Comparison of ENCODE assay signal across 10 cellular contexts in genomic region chr13:51995677-51996551, GRCh38. TPM values are rescaled to one million over a fixed set of nuclear protein-coding genes. Genes with fewer than 3 reads are reported as not detected.
DNase-seq lines count a peak whose midpoint lies in the region; ATAC-seq and TF ChIP-seq lines count a peak whose summit lies in the region.
"Had no signal": no experiment of that assay in that cellular context is flagged by ENCODE, and none has a peak within 500 bp of the region (broad histone marks: within the 10 kb centered on the region; RNA-seq: fewer than 3 reads in every experiment).

No MANE protein-coding gene starts in this region.

- H3K27ac ChIP-seq in stomach smooth muscle (ENCODE audit: low read length) (peak overlapping the region; percentile 60), ascending aorta (peak overlapping the region in 1 of 2 donors; percentile 36)

- H3K4me3 Mint-ChIP-seq in brain, result peak overlapping the region in 4 of 5 experiments; percentile 61 to 80 (median 76)
- no peak overlapping the region for H3K4me3 Mint-ChIP-seq in activated CD4-positive, alpha-beta T cell treated with anti-CD3 and anti-CD28 coated beads for 36 hours
- H3K4me3 Mint-ChIP-seq: naive B cell had no signal

- POLR2A ChIA-PET in activated CD4-positive, alpha-beta T cell treated with anti-CD3 and anti-CD28 coated beads for 36 hours (lab: Charles Lee), result no interaction called here

- H3K4me1 Mint-ChIP-seq in brain, result peaks cover 61% of the 10 kb centered on the region
- H3K4me1 Mint-ChIP-seq in activated CD4-positive, alpha-beta T cell treated with anti-CD3 and anti-CD28 coated beads for 36 hours, result no peaks in the 10 kb centered on the region
- H3K4me1 Mint-ChIP-seq: naive B cell had no signal

- intact Hi-C loops in activated CD4-positive, alpha-beta T cell treated with anti-CD3 and anti-CD28 coated beads for 36 hours (cut with DNase I, micrococcal nuclease), result no loop called here
- intact Hi-C loops in ascending aorta (cut with DNase I), result no loop called here

- no peak for TF ChIP-seq CTCF in brain (conservative IDR thresholded peaks at IDR 0.05)
- peak; percentile 1 for TF ChIP-seq CTCF in kidney epithelial cell (IDR thresholded peaks at IDR 0.05; ENCODE audit: insufficient read depth, low read length, poor library complexity, severe bottlenecking)
- no peak for TF ChIP-seq CTCF in ascending aorta (IDR thresholded peaks at IDR 0.05)

- H3K9ac ChIP-seq in stomach smooth muscle (ENCODE audit: low read length in 2 of 2), result peak overlapping the region in 1 of 2 donors; percentile 36

- CTCF ChIA-PET in activated CD4-positive, alpha-beta T cell treated with anti-CD3 and anti-CD28 coated beads for 36 hours (lab: Charles Lee), result interaction anchor here (1.0 kb wide), 1 partner anchor 178 kb away, joined by 3 read pairs; no protein-coding TSS in a partner anchor

- H3K4me3 ChIP-seq in kidney epithelial cell (ENCODE audit: low read depth, low read length), result no peak overlapping the region
- peak overlapping the region; percentile 29 to 66 for H3K4me3 ChIP-seq in stomach smooth muscle (ENCODE audit: low read length in 2 of 2)
- H3K4me3 ChIP-seq in ascending aorta, result peak overlapping the region in 1 of 2 donors; percentile 34

- H3K36me3 ChIP-seq in kidney epithelial cell (ENCODE audit: control insufficient read depth, insufficient read depth, low read length), result no peaks in the 10 kb centered on the region
- H3K36me3 ChIP-seq in stomach smooth muscle (ENCODE audit: control insufficient read depth in 2 of 2, insufficient read depth in 2 of 2, low read length in 2 of 2), result no peaks in the 10 kb centered on the region
- H3K36me3 ChIP-seq in ascending aorta, result no peaks in the 10 kb centered on the region

- H3K27ac Mint-ChIP-seq in brain, result peak overlapping the region in 4 of 5 experiments; percentile 46 to 94 (median 87)
- no peak overlapping the region for H3K27ac Mint-ChIP-seq in activated CD4-positive, alpha-beta T cell treated with anti-CD3 and anti-CD28 coated beads for 36 hours
- H3K27ac Mint-ChIP-seq: naive B cell had no signal

- no peaks in the 10 kb centered on the region for H3K27me3 Mint-ChIP-seq in brain
- H3K27me3 Mint-ChIP-seq in activated CD4-positive, alpha-beta T cell treated with anti-CD3 and anti-CD28 coated beads for 36 hours, result peaks cover 4% of the 10 kb centered on the region

- H3K9me3 Mint-ChIP-seq in brain, result no peaks in the 10 kb centered on the region
- no peaks in the 10 kb centered on the region for H3K9me3 Mint-ChIP-seq in activated CD4-positive, alpha-beta T cell treated with anti-CD3 and anti-CD28 coated beads for 36 hours (ENCODE audit: low read depth)
- H3K9me3 Mint-ChIP-seq: naive B cell had no signal

- DNase-seq in NCI-H146 (lab: John Stamatoyannopoulos, UW) (peak; percentile 37), kidney epithelial cell (ENCODE audit: low read depth) (no peak), NAMALWA (ENCODE audit: low spot score) (no peak), ascending aorta (ENCODE audit: low spot score in 2 of 2) (no peak), NCI-H1436 treated with DMSO at 0.1 percent for 48 hours (lab: John Stamatoyannopoulos, UW) (no peak)
- DNase-seq in activated CD4-positive, alpha-beta T cell treated with anti-CD3 and anti-CD28 coated beads for 36 hours, result no peak
- DNase-seq: naive B cell, NCI-H2029 had no signal

- H3K27me3 ChIP-seq in kidney epithelial cell (ENCODE audit: control insufficient read depth, insufficient read depth, low read length), result peaks cover 3% of the 10 kb centered on the region
- H3K27me3 ChIP-seq in stomach smooth muscle (ENCODE audit: control insufficient read depth in 1 of 2, insufficient read depth in 2 of 2, low read length in 2 of 2), result no peaks in the 10 kb centered on the region
- H3K27me3 ChIP-seq in ascending aorta, result no peaks in the 10 kb centered on the region

- no peak for ATAC-seq in activated CD4-positive, alpha-beta T cell treated with anti-CD3 and anti-CD28 coated beads for 36 hours

- H3K9me3 ChIP-seq in stomach smooth muscle (ENCODE audit: control insufficient read depth in 2 of 2, low read length in 2 of 2) (no peaks in the 10 kb centered on the region), ascending aorta (no peaks in the 10 kb centered on the region)

- H3K36me3 Mint-ChIP-seq in brain, result peaks cover 3% of the 10 kb centered on the region
- no peaks in the 10 kb centered on the region for H3K36me3 Mint-ChIP-seq in activated CD4-positive, alpha-beta T cell treated with anti-CD3 and anti-CD28 coated beads for 36 hours (ENCODE audit: low read depth)
- H3K36me3 Mint-ChIP-seq: naive B cell had no signal

- H3K4me1 ChIP-seq in stomach smooth muscle (ENCODE audit: control insufficient read depth, insufficient read depth, low read length) (peaks cover 34% of the 10 kb centered on the region), ascending aorta (peaks cover 3 to 19% of the 10 kb centered on the region in 2 donors)

RNA-seq across cellular contexts. Expression of gene ATP7B, which starts 15.3 kb away (rescaled TPM):
- 1.9 TPM for polyA plus RNA-seq in brain (ENCODE audit: insufficient read depth, low read depth, low replicate concordance)
- total RNA-seq in kidney epithelial cell (11.2 and 11.4 TPM in 2 replicates), ascending aorta (37.7 TPM)
- total RNA-seq in activated CD4-positive, alpha-beta T cell treated with anti-CD3 and anti-CD28 coated beads for 36 hours, result 1 to 10 TPM; 1.1 to 1.4 TPM

RNA-seq across cellular contexts. Expression of gene ALG11, which starts 16.3 kb away (rescaled TPM):
- polyA plus RNA-seq in brain (ENCODE audit: insufficient read depth, low read depth, low replicate concordance), result 5.1 TPM
- total RNA-seq in kidney epithelial cell (15.5 and 18.1 TPM in 2 replicates), ascending aorta (13.6 TPM)
- total RNA-seq in activated CD4-positive, alpha-beta T cell treated with anti-CD3 and anti-CD28 coated beads for 36 hours, result 10 to 100 TPM; 14.1 to 18.1 TPM

RNA-seq across cellular contexts. Expression of gene UTP14C, which starts 28.6 kb away (rescaled TPM):
- polyA plus RNA-seq in brain (ENCODE audit: insufficient read depth, low read depth, low replicate concordance), result 4.9 TPM
- total RNA-seq in kidney epithelial cell, result 18.3 and 19.6 TPM in 2 replicates
- 1 to 10 TPM; 6.1 to 7.6 TPM for total RNA-seq in activated CD4-positive, alpha-beta T cell treated with anti-CD3 and anti-CD28 coated beads for 36 hours
- total RNA-seq in ascending aorta, result 4.0 TPM
